Comparison of ENCODE assay signal across 1 cellular context in the genomic region with DNA sequence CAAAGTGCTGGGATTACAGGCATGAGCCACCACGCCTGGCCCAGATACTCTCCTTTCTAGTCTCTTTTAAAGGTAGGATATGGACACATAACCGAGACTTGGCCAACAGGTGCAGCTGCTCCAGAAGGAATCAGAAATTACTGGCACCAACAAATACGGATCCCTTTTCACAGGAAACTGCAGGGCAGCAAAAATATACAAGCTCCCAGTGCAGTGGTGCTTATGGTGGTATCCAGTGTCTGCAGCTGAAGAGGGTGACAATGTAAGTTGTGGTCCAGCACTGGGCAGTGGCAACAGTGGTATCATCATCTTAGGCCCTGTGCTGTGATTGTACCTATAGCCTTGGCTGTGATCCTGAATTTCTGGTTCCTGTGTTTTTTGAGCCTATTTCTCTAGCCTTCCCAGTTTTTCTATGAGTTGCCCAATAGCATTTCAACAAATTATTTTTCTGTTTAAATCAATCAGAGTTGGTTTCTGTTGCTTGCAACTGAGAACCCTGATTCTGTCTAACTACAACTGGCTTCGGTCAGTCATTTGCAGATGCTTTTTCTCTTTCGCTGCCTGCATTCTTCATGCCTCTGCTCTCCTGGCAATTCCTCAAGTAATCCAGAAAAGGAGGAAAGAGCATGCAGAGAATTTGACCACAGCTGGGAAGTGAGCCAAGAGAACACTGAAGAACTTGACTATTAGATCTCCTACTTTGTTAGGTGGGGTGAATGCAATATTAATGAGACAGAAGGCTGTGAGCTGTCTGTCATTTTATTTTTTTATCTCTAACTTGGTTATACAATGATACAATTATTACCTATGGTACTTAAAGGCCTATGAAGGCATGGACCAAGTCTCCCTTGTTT.
TF ChIP-seq lines count a peak whose summit lies in the region.

No MANE protein-coding gene starts in this region.

TF ChIP-seq in HepG2, 621 proteins besides CTCF, POLR2A, EP300 and RAD21:
- peak; percentile 12; the same call in 1 of the 2 replicates for TF ChIP-seq MED1 (CRISPR knock-in tag; IDR thresholded peaks at IDR 0.05)
- no peak for TF ChIP-seq KAT7 (CRISPR knock-in tag; IDR thresholded peaks at IDR 0.05; ENCODE audit: borderline replicate concordance)
- TF ChIP-seq, protein P1, sequence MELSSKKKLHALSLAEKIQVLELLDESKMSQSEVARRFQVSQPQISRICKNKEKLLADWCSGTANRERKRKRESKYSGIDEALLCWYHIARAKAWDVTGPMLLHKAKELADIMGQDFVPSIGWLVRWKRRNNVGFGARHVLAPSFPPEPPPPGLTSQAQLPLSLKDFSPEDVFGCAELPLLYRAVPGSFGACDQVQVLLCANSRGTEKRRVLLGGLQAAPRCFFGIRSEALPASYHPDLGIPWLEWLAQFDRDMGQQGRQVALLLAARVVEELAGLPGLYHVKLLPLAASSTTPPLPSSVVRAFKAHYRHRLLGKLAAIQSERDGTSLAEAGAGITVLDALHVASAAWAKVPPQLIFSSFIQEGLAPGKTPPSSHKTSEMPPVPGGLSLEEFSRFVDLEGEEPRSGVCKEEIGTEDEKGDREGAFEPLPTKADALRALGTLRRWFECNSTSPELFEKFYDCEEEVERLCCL (CRISPR knock-in tag; IDR thresholded peaks at IDR 0.05; ENCODE audit: borderline replicate concordance): no peak
- peak; percentile 30 for TF ChIP-seq MED8 (CRISPR knock-in tag; IDR thresholded peaks at IDR 0.05; ENCODE audit: insufficient replicate concordance)
- TF ChIP-seq SP2 (CRISPR knock-in tag; IDR thresholded peaks at IDR 0.05): peak; percentile 25; the same call in 1 of the 2 replicates
- TF ChIP-seq, protein P2, sequence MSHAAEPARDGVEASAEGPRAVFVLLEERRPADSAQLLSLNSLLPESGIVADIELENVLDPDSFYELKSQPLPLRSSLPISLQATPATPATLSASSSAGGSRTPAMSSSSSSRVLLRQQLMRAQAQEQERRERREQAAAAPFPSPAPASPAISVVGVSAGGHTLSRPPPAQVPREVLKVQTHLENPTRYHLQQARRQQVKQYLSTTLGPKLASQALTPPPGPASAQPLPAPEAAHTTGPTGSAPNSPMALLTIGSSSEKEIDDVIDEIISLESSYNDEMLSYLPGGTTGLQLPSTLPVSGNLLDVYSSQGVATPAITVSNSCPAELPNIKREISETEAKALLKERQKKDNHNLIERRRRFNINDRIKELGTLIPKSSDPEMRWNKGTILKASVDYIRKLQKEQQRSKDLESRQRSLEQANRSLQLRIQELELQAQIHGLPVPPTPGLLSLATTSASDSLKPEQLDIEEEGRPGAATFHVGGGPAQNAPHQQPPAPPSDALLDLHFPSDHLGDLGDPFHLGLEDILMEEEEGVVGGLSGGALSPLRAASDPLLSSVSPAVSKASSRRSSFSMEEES (CRISPR knock-in tag; IDR thresholded peaks at IDR 0.05): 0 out of 2 replicates have a peak, but pooled peaks have one; percentile 8
- no peak for TF ChIP-seq ERF (CRISPR knock-in tag; IDR thresholded peaks at IDR 0.05)
- TF ChIP-seq, protein P3, sequence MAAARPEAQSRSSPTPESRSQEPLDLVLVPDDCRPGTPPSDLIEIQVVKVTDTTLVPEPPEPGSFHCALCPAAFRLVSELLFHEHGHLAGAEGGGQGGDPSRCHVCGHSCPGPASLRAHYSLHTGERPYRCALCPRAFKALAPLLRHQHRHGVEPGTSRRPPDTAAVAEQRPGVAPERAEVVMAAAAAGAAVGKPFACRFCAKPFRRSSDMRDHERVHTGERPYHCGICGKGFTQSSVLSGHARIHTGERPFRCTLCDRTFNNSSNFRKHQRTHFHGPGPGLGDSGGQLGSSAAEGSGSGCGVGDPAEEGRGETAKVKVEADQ (CRISPR knock-in tag; IDR thresholded peaks at IDR 0.05; ENCODE audit: borderline replicate concordance): peak; percentile 36; the same call in 1 of the 2 replicates
- TF ChIP-seq, protein P4, sequence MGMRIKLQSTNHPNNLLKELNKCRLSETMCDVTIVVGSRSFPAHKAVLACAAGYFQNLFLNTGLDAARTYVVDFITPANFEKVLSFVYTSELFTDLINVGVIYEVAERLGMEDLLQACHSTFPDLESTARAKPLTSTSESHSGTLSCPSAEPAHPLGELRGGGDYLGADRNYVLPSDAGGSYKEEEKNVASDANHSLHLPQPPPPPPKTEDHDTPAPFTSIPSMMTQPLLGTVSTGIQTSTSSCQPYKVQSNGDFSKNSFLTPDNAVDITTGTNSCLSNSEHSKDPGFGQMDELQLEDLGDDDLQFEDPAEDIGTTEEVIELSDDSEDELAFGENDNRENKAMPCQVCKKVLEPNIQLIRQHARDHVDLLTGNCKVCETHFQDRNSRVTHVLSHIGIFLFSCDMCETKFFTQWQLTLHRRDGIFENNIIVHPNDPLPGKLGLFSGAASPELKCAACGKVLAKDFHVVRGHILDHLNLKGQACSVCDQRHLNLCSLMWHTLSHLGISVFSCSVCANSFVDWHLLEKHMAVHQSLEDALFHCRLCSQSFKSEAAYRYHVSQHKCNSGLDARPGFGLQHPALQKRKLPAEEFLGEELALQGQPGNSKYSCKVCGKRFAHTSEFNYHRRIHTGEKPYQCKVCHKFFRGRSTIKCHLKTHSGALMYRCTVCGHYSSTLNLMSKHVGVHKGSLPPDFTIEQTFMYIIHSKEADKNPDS (CRISPR knock-in tag; IDR thresholded peaks at IDR 0.05): 0 out of 2 replicates have a peak, but pooled peaks have one; percentile 34
- TF ChIP-seq, protein P5, sequence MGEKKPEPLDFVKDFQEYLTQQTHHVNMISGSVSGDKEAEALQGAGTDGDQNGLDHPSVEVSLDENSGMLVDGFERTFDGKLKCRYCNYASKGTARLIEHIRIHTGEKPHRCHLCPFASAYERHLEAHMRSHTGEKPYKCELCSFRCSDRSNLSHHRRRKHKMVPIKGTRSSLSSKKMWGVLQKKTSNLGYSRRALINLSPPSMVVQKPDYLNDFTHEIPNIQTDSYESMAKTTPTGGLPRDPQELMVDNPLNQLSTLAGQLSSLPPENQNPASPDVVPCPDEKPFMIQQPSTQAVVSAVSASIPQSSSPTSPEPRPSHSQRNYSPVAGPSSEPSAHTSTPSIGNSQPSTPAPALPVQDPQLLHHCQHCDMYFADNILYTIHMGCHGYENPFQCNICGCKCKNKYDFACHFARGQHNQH (CRISPR knock-in tag; IDR thresholded peaks at IDR 0.05): no peak
- peak; percentile 50; the same call in 1 of the 2 replicates for TF ChIP-seq ZNF234 (CRISPR knock-in tag; conservative IDR thresholded peaks at IDR 0.05)
- peak; percentile 72; the same call in 1 of the 2 replicates for TF ChIP-seq ZNF501 (CRISPR knock-in tag; IDR thresholded peaks at IDR 0.05)
- peak; percentile 23; the same call in 1 of the 2 replicates for TF ChIP-seq POGZ (CRISPR knock-in tag; IDR thresholded peaks at IDR 0.05)
- TF ChIP-seq, protein P6, sequence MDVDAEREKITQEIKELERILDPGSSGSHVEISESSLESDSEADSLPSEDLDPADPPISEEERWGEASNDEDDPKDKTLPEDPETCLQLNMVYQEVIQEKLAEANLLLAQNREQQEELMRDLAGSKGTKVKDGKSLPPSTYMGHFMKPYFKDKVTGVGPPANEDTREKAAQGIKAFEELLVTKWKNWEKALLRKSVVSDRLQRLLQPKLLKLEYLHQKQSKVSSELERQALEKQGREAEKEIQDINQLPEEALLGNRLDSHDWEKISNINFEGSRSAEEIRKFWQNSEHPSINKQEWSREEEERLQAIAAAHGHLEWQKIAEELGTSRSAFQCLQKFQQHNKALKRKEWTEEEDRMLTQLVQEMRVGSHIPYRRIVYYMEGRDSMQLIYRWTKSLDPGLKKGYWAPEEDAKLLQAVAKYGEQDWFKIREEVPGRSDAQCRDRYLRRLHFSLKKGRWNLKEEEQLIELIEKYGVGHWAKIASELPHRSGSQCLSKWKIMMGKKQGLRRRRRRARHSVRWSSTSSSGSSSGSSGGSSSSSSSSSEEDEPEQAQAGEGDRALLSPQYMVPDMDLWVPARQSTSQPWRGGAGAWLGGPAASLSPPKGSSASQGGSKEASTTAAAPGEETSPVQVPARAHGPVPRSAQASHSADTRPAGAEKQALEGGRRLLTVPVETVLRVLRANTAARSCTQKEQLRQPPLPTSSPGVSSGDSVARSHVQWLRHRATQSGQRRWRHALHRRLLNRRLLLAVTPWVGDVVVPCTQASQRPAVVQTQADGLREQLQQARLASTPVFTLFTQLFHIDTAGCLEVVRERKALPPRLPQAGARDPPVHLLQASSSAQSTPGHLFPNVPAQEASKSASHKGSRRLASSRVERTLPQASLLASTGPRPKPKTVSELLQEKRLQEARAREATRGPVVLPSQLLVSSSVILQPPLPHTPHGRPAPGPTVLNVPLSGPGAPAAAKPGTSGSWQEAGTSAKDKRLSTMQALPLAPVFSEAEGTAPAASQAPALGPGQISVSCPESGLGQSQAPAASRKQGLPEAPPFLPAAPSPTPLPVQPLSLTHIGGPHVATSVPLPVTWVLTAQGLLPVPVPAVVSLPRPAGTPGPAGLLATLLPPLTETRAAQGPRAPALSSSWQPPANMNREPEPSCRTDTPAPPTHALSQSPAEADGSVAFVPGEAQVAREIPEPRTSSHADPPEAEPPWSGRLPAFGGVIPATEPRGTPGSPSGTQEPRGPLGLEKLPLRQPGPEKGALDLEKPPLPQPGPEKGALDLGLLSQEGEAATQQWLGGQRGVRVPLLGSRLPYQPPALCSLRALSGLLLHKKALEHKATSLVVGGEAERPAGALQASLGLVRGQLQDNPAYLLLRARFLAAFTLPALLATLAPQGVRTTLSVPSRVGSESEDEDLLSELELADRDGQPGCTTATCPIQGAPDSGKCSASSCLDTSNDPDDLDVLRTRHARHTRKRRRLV (CRISPR knock-in tag; IDR thresholded peaks at IDR 0.05): 0 out of 2 replicates have a peak, but pooled peaks have one; percentile 24
- TF ChIP-seq ZNF572 (CRISPR knock-in tag; IDR thresholded peaks at IDR 0.05): peak; percentile 77; the same call in 1 of the 2 replicates
- TF ChIP-seq, protein P7, sequence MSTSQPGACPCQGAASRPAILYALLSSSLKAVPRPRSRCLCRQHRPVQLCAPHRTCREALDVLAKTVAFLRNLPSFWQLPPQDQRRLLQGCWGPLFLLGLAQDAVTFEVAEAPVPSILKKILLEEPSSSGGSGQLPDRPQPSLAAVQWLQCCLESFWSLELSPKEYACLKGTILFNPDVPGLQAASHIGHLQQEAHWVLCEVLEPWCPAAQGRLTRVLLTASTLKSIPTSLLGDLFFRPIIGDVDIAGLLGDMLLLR (CRISPR knock-in tag; IDR thresholded peaks at IDR 0.05): no peak
- TF ChIP-seq, protein P8, sequence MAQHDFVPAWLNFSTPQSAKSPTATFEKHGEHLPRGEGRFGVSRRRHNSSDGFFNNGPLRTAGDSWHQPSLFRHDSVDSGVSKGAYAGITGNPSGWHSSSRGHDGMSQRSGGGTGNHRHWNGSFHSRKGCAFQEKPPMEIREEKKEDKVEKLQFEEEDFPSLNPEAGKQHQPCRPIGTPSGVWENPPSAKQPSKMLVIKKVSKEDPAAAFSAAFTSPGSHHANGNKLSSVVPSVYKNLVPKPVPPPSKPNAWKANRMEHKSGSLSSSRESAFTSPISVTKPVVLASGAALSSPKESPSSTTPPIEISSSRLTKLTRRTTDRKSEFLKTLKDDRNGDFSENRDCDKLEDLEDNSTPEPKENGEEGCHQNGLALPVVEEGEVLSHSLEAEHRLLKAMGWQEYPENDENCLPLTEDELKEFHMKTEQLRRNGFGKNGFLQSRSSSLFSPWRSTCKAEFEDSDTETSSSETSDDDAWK (CRISPR knock-in tag; IDR thresholded peaks at IDR 0.05): no peak
- no peak for TF ChIP-seq CHD4 (IDR thresholded peaks at IDR 0.05; ENCODE audit: borderline replicate concordance, low read length)
- 0 out of 2 replicates have a peak, but pooled peaks have one; percentile 15 for TF ChIP-seq ZBTB38 (CRISPR knock-in tag; IDR thresholded peaks at IDR 0.05)
- TF ChIP-seq, protein P9, sequence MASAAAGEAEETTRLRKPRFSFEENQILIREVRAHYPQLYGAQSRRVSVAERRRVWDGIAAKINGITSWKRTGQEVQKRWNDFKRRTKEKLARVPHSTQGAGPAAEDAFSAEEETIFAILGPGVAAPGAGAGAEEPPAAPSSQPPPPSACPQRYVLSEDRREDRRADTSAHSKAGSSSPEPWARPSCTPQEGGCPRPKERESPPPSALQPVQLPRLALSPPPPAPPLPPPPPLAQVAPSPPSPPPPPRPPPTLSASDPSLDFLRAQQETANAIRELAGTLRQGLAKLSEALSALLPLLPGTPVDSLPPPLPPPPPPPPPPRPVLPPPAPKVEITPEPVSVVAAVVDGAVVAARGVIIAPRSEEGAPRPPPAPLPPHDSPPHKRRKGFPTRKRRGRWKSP (CRISPR knock-in tag; IDR thresholded peaks at IDR 0.05): no peak
- TF ChIP-seq HMG20A (CRISPR knock-in tag; IDR thresholded peaks at IDR 0.05; ENCODE audit: borderline replicate concordance): no peak
- no peak for TF ChIP-seq TSC22D2 (CRISPR knock-in tag; IDR thresholded peaks at IDR 0.05; ENCODE audit: borderline replicate concordance)
- TF ChIP-seq CENPT (CRISPR knock-in tag; IDR thresholded peaks at IDR 0.05; ENCODE audit: low read depth): no peak
- TF ChIP-seq HOXA9 (CRISPR knock-in tag; IDR thresholded peaks at IDR 0.05; ENCODE audit: borderline replicate concordance): no peak
- peak; percentile 88 for TF ChIP-seq ZNF607 (CRISPR knock-in tag; IDR thresholded peaks at IDR 0.05; ENCODE audit: borderline replicate concordance)
- peak; percentile 28; the same call in 1 of the 2 replicates for TF ChIP-seq MAFG (CRISPR knock-in tag; IDR thresholded peaks at IDR 0.05)
- TF ChIP-seq ZC3H4 (CRISPR knock-in tag; IDR thresholded peaks at IDR 0.05; ENCODE audit: borderline replicate concordance): 0 out of 2 replicates have a peak, but pooled peaks have one; percentile 26
- TF ChIP-seq, protein P10, sequence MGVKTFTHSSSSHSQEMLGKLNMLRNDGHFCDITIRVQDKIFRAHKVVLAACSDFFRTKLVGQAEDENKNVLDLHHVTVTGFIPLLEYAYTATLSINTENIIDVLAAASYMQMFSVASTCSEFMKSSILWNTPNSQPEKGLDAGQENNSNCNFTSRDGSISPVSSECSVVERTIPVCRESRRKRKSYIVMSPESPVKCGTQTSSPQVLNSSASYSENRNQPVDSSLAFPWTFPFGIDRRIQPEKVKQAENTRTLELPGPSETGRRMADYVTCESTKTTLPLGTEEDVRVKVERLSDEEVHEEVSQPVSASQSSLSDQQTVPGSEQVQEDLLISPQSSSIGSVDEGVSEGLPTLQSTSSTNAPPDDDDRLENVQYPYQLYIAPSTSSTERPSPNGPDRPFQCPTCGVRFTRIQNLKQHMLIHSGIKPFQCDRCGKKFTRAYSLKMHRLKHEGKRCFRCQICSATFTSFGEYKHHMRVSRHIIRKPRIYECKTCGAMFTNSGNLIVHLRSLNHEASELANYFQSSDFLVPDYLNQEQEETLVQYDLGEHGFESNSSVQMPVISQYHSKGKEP (CRISPR knock-in tag; IDR thresholded peaks at IDR 0.05): no peak
- no peak for TF ChIP-seq SIX1 (CRISPR knock-in tag; IDR thresholded peaks at IDR 0.05; ENCODE audit: borderline replicate concordance)
- TF ChIP-seq GLI4 (CRISPR knock-in tag; IDR thresholded peaks at IDR 0.05; ENCODE audit: borderline replicate concordance): 0 out of 2 replicates have a peak, but pooled peaks have one; percentile 68
- TF ChIP-seq, protein P11, sequence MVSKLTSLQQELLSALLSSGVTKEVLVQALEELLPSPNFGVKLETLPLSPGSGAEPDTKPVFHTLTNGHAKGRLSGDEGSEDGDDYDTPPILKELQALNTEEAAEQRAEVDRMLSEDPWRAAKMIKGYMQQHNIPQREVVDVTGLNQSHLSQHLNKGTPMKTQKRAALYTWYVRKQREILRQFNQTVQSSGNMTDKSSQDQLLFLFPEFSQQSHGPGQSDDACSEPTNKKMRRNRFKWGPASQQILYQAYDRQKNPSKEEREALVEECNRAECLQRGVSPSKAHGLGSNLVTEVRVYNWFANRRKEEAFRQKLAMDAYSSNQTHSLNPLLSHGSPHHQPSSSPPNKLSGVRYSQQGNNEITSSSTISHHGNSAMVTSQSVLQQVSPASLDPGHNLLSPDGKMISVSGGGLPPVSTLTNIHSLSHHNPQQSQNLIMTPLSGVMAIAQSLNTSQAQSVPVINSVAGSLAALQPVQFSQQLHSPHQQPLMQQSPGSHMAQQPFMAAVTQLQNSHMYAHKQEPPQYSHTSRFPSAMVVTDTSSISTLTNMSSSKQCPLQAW (CRISPR knock-in tag; IDR thresholded peaks at IDR 0.05): peak; percentile 55; the same call in 1 of the 2 replicates
- no peak for TF ChIP-seq NFE2L2 (IDR thresholded peaks at IDR 0.05; ENCODE audit: low read length)
- TF ChIP-seq MXD4 (CRISPR knock-in tag; IDR thresholded peaks at IDR 0.05): no peak
TF ChIP-seq in HepG2: peak in this region for 17.
